In genomic region chr15:82804575-82804949, GRCh38 we compare ENCODE assay signal across 26 cellular contexts. TPM values are rescaled to one million over a fixed set of nuclear protein-coding genes. Genes with fewer than 3 reads are reported as not detected.
A peak's percentile ranks its signal among the peaks of the same experiment; 100 is the strongest.
DNase-seq lines count a peak whose midpoint lies in the region; ATAC-seq and TF ChIP-seq lines count a peak whose summit lies in the region.
"Had no signal": no experiment of that assay in that cellular context is flagged by ENCODE, and none has a peak within 500 bp of the region (broad histone marks: within the 10 kb centered on the region; RNA-seq: fewer than 3 reads in every experiment).

No MANE protein-coding gene starts in this region.

- H3K36me3 ChIP-seq in body of pancreas (replicated peaks in 1 of 2; ENCODE audit: insufficient read depth in 1 of 2, low read depth in 2 of 2) (no peaks in the 10 kb centered on the region), heart right ventricle (no peaks in the 10 kb centered on the region)
- H3K36me3 ChIP-seq: esophagus muscularis mucosa, thoracic aorta had no signal

- peaks cover 3% of the 10 kb centered on the region for H3K9me3 Mint-ChIP-seq in stimulated activated memory B cell treated with anti-CD40 and anti-IgM and Interleukin-4, amounts not matched to agents 10 μg/mL and 1 μg/mL and 100 μg/mL, for 72 hours
- H3K9me3 Mint-ChIP-seq in endothelial cell (ENCODE audit: unreplicated experiment), result no peaks in the 10 kb centered on the region
- H3K9me3 Mint-ChIP-seq: stimulated activated effector memory CD8-positive, alpha-beta T cell treated with anti-CD3 and anti-CD28 coated beads, Interleukin-12 subunit alpha, Interleukin-12 subunit beta, amount 100 ng/mL, for 72 hours; T-cell had no signal

- H3K4me3 ChIP-seq in body of pancreas, result no peak overlapping the region
- H3K4me3 ChIP-seq in heart right ventricle, result peak overlapping the region; percentile 29 to 58 (median 46)
- H3K4me3 ChIP-seq: esophagus muscularis mucosa, thoracic aorta had no signal

- TF ChIP-seq CTCF in body of pancreas (IDR thresholded peaks at IDR 0.05), result no peak
- no peak for TF ChIP-seq CTCF in heart right ventricle (IDR thresholded peaks at IDR 0.05)
- no peak for TF ChIP-seq CTCF in endothelial cell (IDR thresholded peaks at IDR 0.05; ENCODE audit: unreplicated experiment)

- ATAC-seq in body of pancreas (no peak), heart right ventricle (peak in 2 of 8 donors; percentile 27 to 34), GM18511 (IDR thresholded peaks at IDR 0.05; ENCODE audit: unreplicated experiment) (no peak)
- ATAC-seq in stimulated activated memory B cell treated with anti-CD40 and anti-IgM and Interleukin-4, amounts not matched to agents 10 μg/mL and 1 μg/mL and 100 μg/mL, for 72 hours, result no peak
- ATAC-seq: activated CD4-positive, alpha-beta T cell treated with anti-CD3 and anti-CD28 coated beads for 36 hours; stimulated activated effector memory CD8-positive, alpha-beta T cell treated with anti-CD3 and anti-CD28 coated beads, Interleukin-12 subunit alpha, Interleukin-12 subunit beta, amount 100 ng/mL, for 72 hours; T-cell had no signal

- no peak overlapping the region for H3K4me3 Mint-ChIP-seq in stimulated activated memory B cell treated with anti-CD40 and anti-IgM and Interleukin-4, amounts not matched to agents 10 μg/mL and 1 μg/mL and 100 μg/mL, for 72 hours
- H3K4me3 Mint-ChIP-seq in endothelial cell (ENCODE audit: unreplicated experiment), result no peak overlapping the region
- H3K4me3 Mint-ChIP-seq: activated CD4-positive, alpha-beta T cell treated with anti-CD3 and anti-CD28 coated beads for 36 hours; stimulated activated effector memory CD8-positive, alpha-beta T cell treated with anti-CD3 and anti-CD28 coated beads, Interleukin-12 subunit alpha, Interleukin-12 subunit beta, amount 100 ng/mL, for 72 hours; T-cell had no signal

- H3K27ac ChIP-seq in body of pancreas, result peak overlapping the region in 3 of 4 donors; percentile 18 to 41 (median 33)
- H3K27ac ChIP-seq in heart right ventricle, result peak overlapping the region; percentile 51 to 100 (median 89)
- H3K27ac ChIP-seq: esophagus muscularis mucosa, thoracic aorta had no signal

- H3K4me1 ChIP-seq in body of pancreas (peaks cover 4% of the 10 kb centered on the region), heart right ventricle (peaks cover 0 to 49% (median 18%) of the 10 kb centered on the region in 9 donors)

- H3K36me3 Mint-ChIP-seq in stimulated activated memory B cell treated with anti-CD40 and anti-IgM and Interleukin-4, amounts not matched to agents 10 μg/mL and 1 μg/mL and 100 μg/mL, for 72 hours, result no peaks in the 10 kb centered on the region
- no peaks in the 10 kb centered on the region for H3K36me3 Mint-ChIP-seq in endothelial cell (ENCODE audit: low read depth, unreplicated experiment)
- H3K36me3 Mint-ChIP-seq: T-cell had no signal

- H3K27ac Mint-ChIP-seq in stimulated activated memory B cell treated with anti-CD40 and anti-IgM and Interleukin-4, amounts not matched to agents 10 μg/mL and 1 μg/mL and 100 μg/mL, for 72 hours, result peak overlapping the region; percentile 46
- H3K27ac Mint-ChIP-seq in endothelial cell (ENCODE audit: unreplicated experiment), result no peak overlapping the region
- H3K27ac Mint-ChIP-seq: activated CD4-positive, alpha-beta T cell treated with anti-CD3 and anti-CD28 coated beads for 36 hours; stimulated activated effector memory CD8-positive, alpha-beta T cell treated with anti-CD3 and anti-CD28 coated beads, Interleukin-12 subunit alpha, Interleukin-12 subunit beta, amount 100 ng/mL, for 72 hours; T-cell had no signal

- H3K4me1 Mint-ChIP-seq in stimulated activated memory B cell treated with anti-CD40 and anti-IgM and Interleukin-4, amounts not matched to agents 10 μg/mL and 1 μg/mL and 100 μg/mL, for 72 hours, result peaks cover 54% of the 10 kb centered on the region
- H3K4me1 Mint-ChIP-seq in endothelial cell (ENCODE audit: unreplicated experiment), result peaks cover 4% of the 10 kb centered on the region

- intact Hi-C loops in body of pancreas (cut with DNase I), result no loop called here
- intact Hi-C loops in heart right ventricle (cut with DNase I), result loop anchor here in 2 of 10 donors (5.0 to 10.0 kb wide), 2 partner anchors 50 to 62 kb away; no protein-coding TSS in a partner anchor

- DNase-seq in NCI-H226 (peak; percentile 80), body of pancreas (no peak), heart right ventricle (no peak), endothelial cell (ENCODE audit: low spot score) (no peak), NCI-H187 (lab: John Stamatoyannopoulos, UW) (no peak)
- DNase-seq: activated CD4-positive, alpha-beta T cell treated with anti-CD3 and anti-CD28 coated beads for 36 hours; activated naive CD4-positive, alpha-beta T cell treated with Interleukin-2 at 50 U/mL for 16 hours; activated T-cell treated with anti-CD3 and anti-CD28 coated beads, Interleukin-2, amount 50 U/mL, for 48 hours; amygdala; DND-41; effector CD4-positive, alpha-beta T cell; KBM-7; NCI-H1694; NCI-H748 treated with DMSO at 0.1 percent for 48 hours; PC-3; SIG-M5; small intestine; stimulated activated CD4-positive, alpha-beta T cell treated with anti-CD3 and anti-CD28 coated beads, Interleukin-2, amount 100 ng/mL, for 24 hours; T-cell had no signal

- peaks cover 5% of the 10 kb centered on the region for H3K27me3 Mint-ChIP-seq in stimulated activated memory B cell treated with anti-CD40 and anti-IgM and Interleukin-4, amounts not matched to agents 10 μg/mL and 1 μg/mL and 100 μg/mL, for 72 hours
- peaks cover 3% of the 10 kb centered on the region for H3K27me3 Mint-ChIP-seq in endothelial cell (ENCODE audit: unreplicated experiment)

- H3K9me3 ChIP-seq in body of pancreas, result no peaks in the 10 kb centered on the region
- H3K9me3 ChIP-seq in heart right ventricle, result no peaks in the 10 kb centered on the region
- H3K9me3 ChIP-seq: esophagus muscularis mucosa, thoracic aorta had no signal

- 8 to 15% methylated on average over 1 of the region's 1 CpG for WGBS in body of pancreas, 2 donors
- WGBS in heart right ventricle, 2 donors, result 33 to 57% methylated on average over 1 of the region's 1 CpG

- TF ChIP-seq POLR2A in body of pancreas (IDR thresholded peaks at IDR 0.05), result no peak

- H3K27me3 ChIP-seq in body of pancreas (no peaks in the 10 kb centered on the region), heart right ventricle (no peaks in the 10 kb centered on the region)
- H3K27me3 ChIP-seq: esophagus muscularis mucosa had no signal

RNA-seq across cellular contexts. Expression of gene FSD2, which starts 1.3 kb away (rescaled TPM):
- total RNA-seq in body of pancreas, result under 1 TPM in 1 of 2 donors, not detected in 1; 0.26 TPM
- total RNA-seq in heart right ventricle, result 100 to 1,000 TPM in 3 of 10 donors, 10 to 100 TPM in 7; 50.3 to 142 (median 88.8) TPM
- polyA plus RNA-seq in heart right ventricle, result 10 to 100 TPM in 1 of 2 donors, 1 to 10 TPM in 1; 1.7 to 24.9 TPM
- total RNA-seq in endothelial cell (ENCODE audit: unreplicated experiment), result not detected
- total RNA-seq: activated CD4-positive, alpha-beta T cell treated with anti-CD3 and anti-CD28 coated beads for 36 hours; chondrocyte; esophagus muscularis mucosa; PC-3; posterior vena cava; T-cell; thoracic aorta had no signal

RNA-seq across cellular contexts. Expression of gene WHAMM, which starts 4.9 kb away (rescaled TPM):
- total RNA-seq in body of pancreas (1 to 10 TPM; 6.0 to 9.2 TPM), heart right ventricle (1 to 10 TPM; 5.4 to 8.1 (median 6.8) TPM), endothelial cell (ENCODE audit: unreplicated experiment) (9.3 TPM)
- 1 to 10 TPM; 3.2 to 3.9 TPM for polyA plus RNA-seq in heart right ventricle

Comparison
In these comparisons a context has a peak if more than half of its experiments do, and no peak if none do; other contexts are left out.
1. H3K4me3 ChIP-seq: peak in heart right ventricle (10 of 10); none in body of pancreas (0 of 2).
2. RNA of gene FSD2, which starts 1.3 kb away (total RNA-seq): 50.3 to 142 TPM in heart right ventricle; 0.26 TPM in body of pancreas and not detected in endothelial cell (single experiment); every median in the first group is over 10 times any median in the second.